Comparison of ENCODE assay signal across 22 cellular contexts in genomic region chr2:25226827-25227226, GRCh38. TPM values are rescaled to one million over a fixed set of nuclear protein-coding genes. Genes with fewer than 3 reads are reported as not detected.
"Had no signal": no experiment of that assay in that cellular context is flagged by ENCODE, and none has a peak within 500 bp of the region (broad histone marks: within the 10 kb centered on the region; RNA-seq: fewer than 3 reads in every experiment).

No MANE protein-coding gene starts in this region.

- FAIRE-seq: small intestine, TTC549 had no signal

- H3K79me2 ChIP-seq: hepatocyte had no signal

- H3K27ac ChIP-seq: coronary artery, esophagus muscularis mucosa, hepatocyte, prostate gland, tibial nerve, uterus had no signal

- DNase-seq: activated CD4-positive, CD25-positive, alpha-beta regulatory T cell; central memory CD4-positive, alpha-beta T cell; islet precursor cell; nephron progenitor cell; occipital lobe; right cardiac atrium; small intestine; stimulated activated CD4-positive, alpha-beta T cell treated with anti-CD3 and anti-CD28 coated beads, Interleukin-4, amount 100 ng/mL, for 24 hours; stimulated activated naive CD4-positive, alpha-beta T cell treated with Interleukin-2 at 50 U/mL for 16 hours; substantia nigra; uterus had no signal

- H3K27ac Mint-ChIP-seq: activated naive CD8-positive, alpha-beta T cell; mesothelial cell of epicardium had no signal

- H3K36me3 Mint-ChIP-seq: activated naive CD8-positive, alpha-beta T cell had no signal

- H2AFZ ChIP-seq: hepatocyte had no signal

- ATAC-seq: right cardiac atrium had no signal

- H3K9me3 Mint-ChIP-seq: activated CD4-positive, alpha-beta T cell treated with anti-CD3 and anti-CD28 coated beads, Interleukin-2, amount 10 ng/mL, durations not matched to agents 24 days and 14 days; brain; mesothelial cell of epicardium; nephron progenitor cell had no signal

- H3K9me3 ChIP-seq: esophagus muscularis mucosa, prostate gland, tibial nerve, uterus had no signal

- H3K27me3 ChIP-seq: esophagus muscularis mucosa, hepatocyte, tibial nerve, uterus had no signal

- H3K4me3 ChIP-seq: coronary artery, esophagus muscularis mucosa, hepatocyte, lung, prostate gland, tibial nerve, uterus had no signal

- H3K4me1 ChIP-seq: prostate gland had no signal

- H3K4me3 Mint-ChIP-seq: activated CD4-positive, alpha-beta T cell treated with anti-CD3 and anti-CD28 coated beads, Interleukin-2, amount 10 ng/mL, durations not matched to agents 24 days and 14 days; activated naive CD8-positive, alpha-beta T cell; brain; mesothelial cell of epicardium; nephron progenitor cell had no signal

- H3K36me3 ChIP-seq: prostate gland, uterus had no signal

- H3K4me2 ChIP-seq: hepatocyte had no signal

- H3K27me3 Mint-ChIP-seq: activated CD4-positive, alpha-beta T cell treated with anti-CD3 and anti-CD28 coated beads, Interleukin-2, amount 10 ng/mL, durations not matched to agents 24 days and 14 days; activated naive CD8-positive, alpha-beta T cell; brain had no signal

RNA-seq across cellular contexts. Expression of gene POMC, which starts 58.4 kb away (rescaled TPM):
- total RNA-seq: mesothelial cell of epicardium had no signal
